ENCODE assay signal across 1 cellular context in genomic region chr1:27358038-27358927, GRCh38.
TF ChIP-seq lines count a peak whose summit lies in the region.

No MANE protein-coding gene starts in this region.

TF ChIP-seq in HepG2, 621 proteins besides CTCF, POLR2A, EP300 and RAD21:
- 0 out of 2 replicates have a peak, but pooled peaks have one; percentile 2 for TF ChIP-seq ZNF143 (CRISPR knock-in tag; IDR thresholded peaks at IDR 0.05)
- TF ChIP-seq ZSCAN20 (CRISPR knock-in tag; IDR thresholded peaks at IDR 0.05; ENCODE audit: borderline replicate concordance): no peak
- TF ChIP-seq ZBTB33 (CRISPR knock-in tag; IDR thresholded peaks at IDR 0.05): 0 out of 2 replicates have a peak, but pooled peaks have one; percentile 38
- TF ChIP-seq ZNF496 (CRISPR knock-in tag; IDR thresholded peaks at IDR 0.05; ENCODE audit: insufficient replicate concordance): no peak
TF ChIP-seq in HepG2: peak in this region for 2.
